Comparison of ENCODE assay signal across 1 cellular context in the genomic region with DNA sequence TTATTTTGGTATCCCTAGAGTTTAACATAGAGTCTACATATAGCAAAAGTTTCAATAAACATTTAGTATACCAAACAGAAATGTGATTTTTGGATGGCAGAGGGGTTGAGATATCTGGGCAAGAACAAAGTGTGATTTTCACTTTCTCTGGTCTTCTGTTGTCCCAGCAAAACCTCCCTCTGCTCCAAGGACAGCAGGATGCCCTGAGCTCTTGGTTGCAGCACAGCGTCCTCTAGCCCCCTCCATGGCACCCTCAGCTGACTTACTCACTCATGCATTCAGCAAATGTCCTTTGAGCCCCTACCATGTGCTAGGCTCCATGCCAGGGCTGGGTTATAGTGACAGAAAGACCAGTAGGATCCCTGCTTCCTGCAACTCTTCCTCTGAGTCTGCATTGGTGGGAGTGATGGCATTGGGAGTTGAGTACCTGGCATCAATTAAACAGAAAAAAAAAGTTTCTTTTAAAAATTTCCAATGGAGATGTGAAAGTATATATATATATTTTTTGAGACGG.
TF ChIP-seq lines count a peak whose summit lies in the region.

No MANE protein-coding gene starts in this region.

TF ChIP-seq in HepG2, 621 proteins besides CTCF, POLR2A, EP300 and RAD21:
- TF ChIP-seq ZNF598 (CRISPR knock-in tag; IDR thresholded peaks at IDR 0.05; ENCODE audit: borderline replicate concordance) (no peak), FOXK1 (CRISPR knock-in tag; IDR thresholded peaks at IDR 0.05; ENCODE audit: borderline replicate concordance, low read depth) (no peak), SRF (IDR thresholded peaks at IDR 0.05; ENCODE audit: low read depth, low read length) (no peak), ZNF44 (CRISPR knock-in tag; IDR thresholded peaks at IDR 0.05) (no peak), RFXAP (CRISPR knock-in tag; IDR thresholded peaks at IDR 0.05; ENCODE audit: borderline replicate concordance) (no peak), PTBP1 (IDR thresholded peaks at IDR 0.05; ENCODE audit: low read depth, low read length, poor library complexity, severe bottlenecking) (no peak), ZNF616 (CRISPR knock-in tag; IDR thresholded peaks at IDR 0.05; ENCODE audit: low read depth) (no peak), IRX3 (CRISPR knock-in tag; IDR thresholded peaks at IDR 0.05; ENCODE audit: borderline replicate concordance, low read depth) (no peak), SRSF9 (IDR thresholded peaks at IDR 0.05; ENCODE audit: borderline replicate concordance, insufficient read depth, low read depth, low read length, poor library complexity, severe bottlenecking) (no peak), PRPF4 (IDR thresholded peaks at IDR 0.05; ENCODE audit: low read depth, low read length, poor library complexity, severe bottlenecking) (no peak)
- TF ChIP-seq, protein P1, sequence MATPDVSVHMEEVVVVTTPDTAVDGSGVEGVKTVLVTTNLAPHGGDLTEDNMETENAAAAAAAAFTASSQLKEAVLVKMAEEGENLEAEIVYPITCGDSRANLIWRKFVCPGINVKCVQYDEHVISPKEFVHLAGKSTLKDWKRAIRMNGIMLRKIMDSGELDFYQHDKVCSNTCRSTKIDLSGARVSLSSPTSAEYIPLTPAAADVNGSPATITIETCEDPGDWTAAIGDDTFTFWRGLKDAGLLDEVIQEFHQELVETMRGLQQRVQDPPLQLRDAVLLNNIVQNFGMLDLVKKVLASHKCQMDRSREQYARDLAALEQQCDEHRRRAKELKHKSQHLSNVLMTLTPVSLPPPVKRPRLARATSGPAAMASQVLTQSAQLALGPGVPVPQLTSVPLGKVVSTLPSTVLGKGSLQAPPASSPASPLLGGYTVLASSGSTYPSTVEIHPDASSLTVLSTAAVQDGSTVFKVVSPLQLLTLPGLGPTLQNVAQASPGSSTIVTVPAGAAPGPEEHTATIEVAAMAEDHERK (CRISPR knock-in tag; IDR thresholded peaks at IDR 0.05; ENCODE audit: low read depth) = no peak
- TF ChIP-seq, protein P2, sequence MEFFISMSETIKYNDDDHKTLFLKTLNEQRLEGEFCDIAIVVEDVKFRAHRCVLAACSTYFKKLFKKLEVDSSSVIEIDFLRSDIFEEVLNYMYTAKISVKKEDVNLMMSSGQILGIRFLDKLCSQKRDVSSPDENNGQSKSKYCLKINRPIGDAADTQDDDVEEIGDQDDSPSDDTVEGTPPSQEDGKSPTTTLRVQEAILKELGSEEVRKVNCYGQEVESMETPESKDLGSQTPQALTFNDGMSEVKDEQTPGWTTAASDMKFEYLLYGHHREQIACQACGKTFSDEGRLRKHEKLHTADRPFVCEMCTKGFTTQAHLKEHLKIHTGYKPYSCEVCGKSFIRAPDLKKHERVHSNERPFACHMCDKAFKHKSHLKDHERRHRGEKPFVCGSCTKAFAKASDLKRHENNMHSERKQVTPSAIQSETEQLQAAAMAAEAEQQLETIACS (CRISPR knock-in tag; IDR thresholded peaks at IDR 0.05) = no peak
- TF ChIP-seq, protein P3, sequence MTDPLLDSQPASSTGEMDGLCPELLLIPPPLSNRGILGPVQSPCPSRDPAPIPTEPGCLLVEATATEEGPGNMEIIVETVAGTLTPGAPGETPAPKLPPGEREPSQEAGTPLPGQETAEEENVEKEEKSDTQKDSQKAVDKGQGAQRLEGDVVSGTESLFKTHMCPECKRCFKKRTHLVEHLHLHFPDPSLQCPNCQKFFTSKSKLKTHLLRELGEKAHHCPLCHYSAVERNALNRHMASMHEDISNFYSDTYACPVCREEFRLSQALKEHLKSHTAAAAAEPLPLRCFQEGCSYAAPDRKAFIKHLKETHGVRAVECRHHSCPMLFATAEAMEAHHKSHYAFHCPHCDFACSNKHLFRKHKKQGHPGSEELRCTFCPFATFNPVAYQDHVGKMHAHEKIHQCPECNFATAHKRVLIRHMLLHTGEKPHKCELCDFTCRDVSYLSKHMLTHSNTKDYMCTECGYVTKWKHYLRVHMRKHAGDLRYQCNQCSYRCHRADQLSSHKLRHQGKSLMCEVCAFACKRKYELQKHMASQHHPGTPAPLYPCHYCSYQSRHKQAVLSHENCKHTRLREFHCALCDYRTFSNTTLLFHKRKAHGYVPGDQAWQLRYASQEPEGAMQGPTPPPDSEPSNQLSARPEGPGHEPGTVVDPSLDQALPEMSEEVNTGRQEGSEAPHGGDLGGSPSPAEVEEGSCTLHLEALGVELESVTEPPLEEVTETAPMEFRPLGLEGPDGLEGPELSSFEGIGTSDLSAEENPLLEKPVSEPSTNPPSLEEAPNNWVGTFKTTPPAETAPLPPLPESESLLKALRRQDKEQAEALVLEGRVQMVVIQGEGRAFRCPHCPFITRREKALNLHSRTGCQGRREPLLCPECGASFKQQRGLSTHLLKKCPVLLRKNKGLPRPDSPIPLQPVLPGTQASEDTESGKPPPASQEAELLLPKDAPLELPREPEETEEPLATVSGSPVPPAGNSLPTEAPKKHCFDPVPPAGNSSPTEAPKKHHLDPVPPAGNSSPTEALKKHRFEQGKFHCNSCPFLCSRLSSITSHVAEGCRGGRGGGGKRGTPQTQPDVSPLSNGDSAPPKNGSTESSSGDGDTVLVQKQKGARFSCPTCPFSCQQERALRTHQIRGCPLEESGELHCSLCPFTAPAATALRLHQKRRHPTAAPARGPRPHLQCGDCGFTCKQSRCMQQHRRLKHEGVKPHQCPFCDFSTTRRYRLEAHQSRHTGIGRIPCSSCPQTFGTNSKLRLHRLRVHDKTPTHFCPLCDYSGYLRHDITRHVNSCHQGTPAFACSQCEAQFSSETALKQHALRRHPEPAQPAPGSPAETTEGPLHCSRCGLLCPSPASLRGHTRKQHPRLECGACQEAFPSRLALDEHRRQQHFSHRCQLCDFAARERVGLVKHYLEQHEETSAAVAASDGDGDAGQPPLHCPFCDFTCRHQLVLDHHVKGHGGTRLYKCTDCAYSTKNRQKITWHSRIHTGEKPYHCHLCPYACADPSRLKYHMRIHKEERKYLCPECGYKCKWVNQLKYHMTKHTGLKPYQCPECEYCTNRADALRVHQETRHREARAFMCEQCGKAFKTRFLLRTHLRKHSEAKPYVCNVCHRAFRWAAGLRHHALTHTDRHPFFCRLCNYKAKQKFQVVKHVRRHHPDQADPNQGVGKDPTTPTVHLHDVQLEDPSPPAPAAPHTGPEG (CRISPR knock-in tag; IDR thresholded peaks at IDR 0.05) = no peak
- TF ChIP-seq, protein P4, sequence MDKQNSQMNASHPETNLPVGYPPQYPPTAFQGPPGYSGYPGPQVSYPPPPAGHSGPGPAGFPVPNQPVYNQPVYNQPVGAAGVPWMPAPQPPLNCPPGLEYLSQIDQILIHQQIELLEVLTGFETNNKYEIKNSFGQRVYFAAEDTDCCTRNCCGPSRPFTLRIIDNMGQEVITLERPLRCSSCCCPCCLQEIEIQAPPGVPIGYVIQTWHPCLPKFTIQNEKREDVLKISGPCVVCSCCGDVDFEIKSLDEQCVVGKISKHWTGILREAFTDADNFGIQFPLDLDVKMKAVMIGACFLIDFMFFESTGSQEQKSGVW (CRISPR knock-in tag; IDR thresholded peaks at IDR 0.05; ENCODE audit: borderline replicate concordance) = no peak
